In the genomic region with DNA sequence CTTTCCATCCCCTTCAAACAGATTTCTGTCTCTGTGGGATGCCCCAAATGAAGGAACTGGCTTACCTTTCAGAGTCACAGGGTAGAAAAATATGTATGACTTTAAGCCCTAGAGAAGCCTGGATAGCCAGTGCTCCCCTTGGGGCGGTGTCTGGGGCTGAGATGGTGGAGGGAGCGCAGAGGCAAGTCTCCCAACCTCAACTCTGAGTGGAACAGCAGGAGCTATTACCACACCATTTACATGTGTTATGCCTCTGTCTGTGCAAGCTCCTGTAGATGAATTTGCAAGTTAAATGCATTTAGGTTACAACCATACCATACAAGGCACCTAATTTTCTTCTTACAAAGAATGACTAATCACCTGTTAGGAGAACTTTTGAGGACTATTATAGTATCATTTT, we compare ENCODE assay signal across 20 cellular contexts. TPM values are rescaled to one million over a fixed set of nuclear protein-coding genes. Genes with fewer than 3 reads are reported as not detected.
DNase-seq lines count a peak whose midpoint lies in the region; ATAC-seq, FAIRE-seq and TF ChIP-seq lines count a peak whose summit lies in the region.
"Had no signal": no experiment of that assay in that cellular context is flagged by ENCODE, and none has a peak within 500 bp of the region (broad histone marks: within the 10 kb centered on the region; RNA-seq: fewer than 3 reads in every experiment).

No MANE protein-coding gene starts in this region.

- H3K27ac ChIP-seq in mesendoderm (ENCODE audit: low read depth, low read length) = no peak overlapping the region

- H4K5ac ChIP-seq in mesendoderm (ENCODE audit: low read length) = no peak overlapping the region

- no peak overlapping the region for H3K4me2 ChIP-seq in mesendoderm (ENCODE audit: low read length)

- no peak overlapping the region for H2BK15ac ChIP-seq in mesendoderm (replicated peaks; ENCODE audit: low read depth)

- no peaks in the 10 kb centered on the region for H3K79me2 ChIP-seq in mesendoderm (ENCODE audit: control insufficient read depth, insufficient read depth, low read length)

- H3K4me1 Mint-ChIP-seq in WTC11 = peaks cover 39% of the 10 kb centered on the region

- H4K8ac ChIP-seq in mesendoderm (ENCODE audit: low read depth, low read length) = no peak overlapping the region

- CTCF ChIA-PET in WTC11 (lab: Charles Lee) = interaction anchor here (1.0 to 4.7 kb wide), 3 partner anchors 9 to 82 kb away, joined by 3 to 42 read pairs (median 4); no protein-coding TSS in a partner anchor

- H3K27me3 Mint-ChIP-seq in WTC11 (ENCODE audit: low read depth) = no peaks in the 10 kb centered on the region; the same call in none of the 2 replicates

- H3K4me3 Mint-ChIP-seq in WTC11 = no peak overlapping the region
- H3K4me3 Mint-ChIP-seq: B cell; CD14-positive monocyte; CD8-positive, alpha-beta T cell had no signal

- no peaks in the 10 kb centered on the region for H3K27me3 ChIP-seq in mesendoderm (ENCODE audit: insufficient read depth, low read length, poor library complexity)

- H3K27ac Mint-ChIP-seq in WTC11 = no peak overlapping the region
- H3K27ac Mint-ChIP-seq: B cell; CD8-positive, alpha-beta T cell had no signal

- no peak overlapping the region for H3K18ac ChIP-seq in mesendoderm (ENCODE audit: low read length)

- H3K36me3 ChIP-seq in mesendoderm (ENCODE audit: control insufficient read depth, insufficient read depth, low read length) = no peaks in the 10 kb centered on the region

- H2BK120ac ChIP-seq in mesendoderm (ENCODE audit: low read depth, low read length) = no peak overlapping the region

- H3K9ac ChIP-seq in mesendoderm (ENCODE audit: low read length) = no peak overlapping the region

- H3K9me3 Mint-ChIP-seq in WTC11 = no peaks in the 10 kb centered on the region
- H3K9me3 Mint-ChIP-seq: CD14-positive monocyte; CD8-positive, alpha-beta T cell had no signal

- H2BK5ac ChIP-seq in mesendoderm (ENCODE audit: low read length) = no peak overlapping the region

- POLR2A ChIA-PET in WTC11 (lab: Charles Lee) = no interaction called here

- H2AK5ac ChIP-seq in mesendoderm (ENCODE audit: low read length) = no peak overlapping the region

- no peak overlapping the region for H3K4ac ChIP-seq in mesendoderm (ENCODE audit: low read depth, low read length)

- H3K56ac ChIP-seq in mesendoderm (ENCODE audit: low read length) = no peak overlapping the region

- no peaks in the 10 kb centered on the region for H3K79me1 ChIP-seq in mesendoderm (ENCODE audit: low read length)

- FAIRE-seq in GM12891 (lab: Jason Lieb, UNC) (peak; percentile 9), RCC 7860 (lab: Jason Lieb, UNC) (no peak)
- FAIRE-seq: A204.1, D721Med, G401.6, GM12892, H1 had no signal

- DNase-seq in GM12891 (ENCODE audit: insufficient read length, low spot score) = no peak
- DNase-seq in NAMALWA (ENCODE audit: low spot score) = peak; percentile 37
- no peak for DNase-seq in WTC11 (ENCODE audit: low spot score)
- DNase-seq in mesendoderm = peak; percentile 25
- no peak for DNase-seq in GM20000 (ENCODE audit: low spot score)
- DNase-seq in RCC 7860 (ENCODE audit: low spot score) = no peak
- DNase-seq in activated CD4-positive, alpha-beta T cell treated with anti-CD3 and anti-CD28 coated beads, Interleukin-2, amount 50 U/mL, for 4 hours = no peak
- DNase-seq: COR-L47, DMS153, DMS79 treated with DMSO at 0.1 percent for 48 hours, EL had no signal

- TF ChIP-seq CTCF in WTC11 (IDR thresholded peaks at IDR 0.05) (no peak), GM20000 (IDR thresholded peaks at IDR 0.05; ENCODE audit: extremely low read depth, missing control alignments) (no peak)

- ATAC-seq in WTC11 = peak; percentile 61
- ATAC-seq: CD8-positive, alpha-beta T cell; HCT116 had no signal

- H3K23ac ChIP-seq in mesendoderm (ENCODE audit: low read length) = no peak overlapping the region

- no CpG with 5 or more reads among the region's 2 CpGs for WGBS in mesendoderm (ENCODE audit: extremely low coverage, insufficient coverage, low lambda C conversion rate)

- no peak overlapping the region for H3K4me3 ChIP-seq in mesendoderm (ENCODE audit: low read length)

- no peaks in the 10 kb centered on the region for H3K4me1 ChIP-seq in mesendoderm (ENCODE audit: control insufficient read depth, low read depth, low read length)

- H3K36me3 Mint-ChIP-seq in WTC11 = no peaks in the 10 kb centered on the region
- H3K36me3 Mint-ChIP-seq: CD14-positive monocyte; CD8-positive, alpha-beta T cell had no signal

- no peak for TF ChIP-seq POLR2A in GM12891 (IDR thresholded peaks at IDR 0.05; ENCODE audit: low read depth, low read length)

TF ChIP-seq in GM12891, 5 proteins besides CTCF, POLR2A, EP300 and RAD21:
- TF ChIP-seq POLR2AphosphoS5 (IDR thresholded peaks at IDR 0.05; ENCODE audit: low read depth, low read length) = no peak
- TF ChIP-seq POU2F2 (IDR thresholded peaks at IDR 0.05; ENCODE audit: low read depth, low read length) = no peak
- TF ChIP-seq PAX5 (IDR thresholded peaks at IDR 0.05; ENCODE audit: insufficient read depth, low read length, severe bottlenecking) = no peak
- no peak for TF ChIP-seq SPI1 (IDR thresholded peaks at IDR 0.05; ENCODE audit: low read depth, low read length)
- TF ChIP-seq TAF1 (IDR thresholded peaks at IDR 0.05; ENCODE audit: low read depth, low read length) = no peak

TF ChIP-seq in WTC11, 78 proteins besides CTCF, POLR2A, EP300 and RAD21:
- TF ChIP-seq ZNF317 (CRISPR knock-in tag; IDR thresholded peaks at IDR 0.05; ENCODE audit: borderline replicate concordance, low read depth) = no peak
- no peak for TF ChIP-seq ELF4 (CRISPR knock-in tag; IDR thresholded peaks at IDR 0.05; ENCODE audit: low read depth)
- TF ChIP-seq STAT6 (CRISPR knock-in tag; conservative IDR thresholded peaks at IDR 0.05; ENCODE audit: low read depth) = no peak

RNA-seq across cellular contexts. Expression of gene CLMN, which starts 50.4 kb away (rescaled TPM):
- polyA plus RNA-seq in GM12891 (2012; ENCODE audit: low read depth, missing spikeins) = 15.1 TPM
- total RNA-seq in WTC11 (2021) = 10.4 to 12.2 TPM (median 10.8 TPM) in 3 replicates
- 3.1 TPM for polyA plus RNA-seq in mesendoderm (2013, experiment 1 of 2)
- 2.5 TPM for polyA plus RNA-seq in mesendoderm (2013, experiment 2 of 2)

Comparison
In these comparisons a context has a peak if more than half of its experiments do, and no peak if none do; other contexts are left out.
1. DNase-seq: peak in NAMALWA (single experiment) and mesendoderm (single experiment); none in GM12891 (single experiment), WTC11 (single experiment), GM20000 (single experiment), RCC 7860 (single experiment) and activated CD4-positive, alpha-beta T cell treated with anti-CD3 and anti-CD28 coated beads, Interleukin-2, amount 50 U/mL, for 4 hours (0 of 2).